ENCODE assay signal across 10 cellular contexts in genomic region chr11:44760917-44761545, GRCh38. TPM values are rescaled to one million over a fixed set of nuclear protein-coding genes. Genes with fewer than 3 reads are reported as not detected.
A peak's percentile ranks its signal among the peaks of the same experiment; 100 is the strongest.
DNase-seq lines count a peak whose midpoint lies in the region; ATAC-seq and TF ChIP-seq lines count a peak whose summit lies in the region.
"Had no signal": no experiment of that assay in that cellular context is flagged by ENCODE, and none has a peak within 500 bp of the region (broad histone marks: within the 10 kb centered on the region; RNA-seq: fewer than 3 reads in every experiment).

No MANE protein-coding gene starts in this region.

- no peak for TF ChIP-seq CTCF in HCT116 (IDR thresholded peaks at IDR 0.05 in 2 of 3, conservative IDR thresholded peaks at IDR 0.05 in 1 of 3; ENCODE audit: borderline replicate concordance in 1 of 3, insufficient read depth in 1 of 3, low read depth in 2 of 3, low read length in 2 of 3)
- TF ChIP-seq CTCF in activated B cell treated with CpG ODN at 0.5 μM for 24 hours (IDR thresholded peaks at IDR 0.05), result no peak

- H3K4me2 ChIP-seq in HCT116 (ENCODE audit: low read length), result peak overlapping the region; percentile 31; the same call in 1 of the 2 replicates

- H3K4me3 Mint-ChIP-seq in activated B cell treated with CpG ODN at 0.5 μM for 24 hours, result no peak overlapping the region

- peaks cover 3% of the 10 kb centered on the region for H3K36me3 Mint-ChIP-seq in activated B cell treated with CpG ODN at 0.5 μM for 24 hours (ENCODE audit: low read depth)

- H3K27ac Mint-ChIP-seq in activated B cell treated with CpG ODN at 0.5 μM for 24 hours, result no peak overlapping the region
- H3K27ac Mint-ChIP-seq: activated naive CD4-positive, alpha-beta T cell treated with anti-CD3 and anti-CD28 coated beads, Interleukin-2, amount 50 U/mL, for 72 hours had no signal

- no peak overlapping the region for H3K9ac ChIP-seq in HCT116 (ENCODE audit: low read length)

- no peaks in the 10 kb centered on the region for H3K9me2 ChIP-seq in HCT116 (ENCODE audit: insufficient read depth)

- no peak for TF ChIP-seq RAD21 in HCT116 (IDR thresholded peaks at IDR 0.05; ENCODE audit: low read depth)

- intact Hi-C loops in HCT116 (cut with micrococcal nuclease) (no loop called here), activated B cell treated with CpG ODN at 0.5 μM for 24 hours (cut with micrococcal nuclease) (no loop called here), right cardiac atrium (cut with DNase I) (no loop called here)

- POLR2A ChIA-PET in HCT116 (lab: Charles Lee) (interaction anchor here (0.7 kb wide), 1 partner anchor 34 kb away, joined by 4 read pairs; the partner anchor contains the start of gene TSPAN18), activated B cell treated with CpG ODN at 0.5 μM for 24 hours (lab: Charles Lee) (no interaction called here)

- no peak overlapping the region for H3K27ac ChIP-seq in HCT116 (ENCODE audit: low read depth, low read length)
- H3K27ac ChIP-seq in right cardiac atrium (ENCODE audit: low read length), result peak overlapping the region; percentile 94

- H2AFZ ChIP-seq in HCT116 (ENCODE audit: low read depth, low read length, poor library complexity, severe bottlenecking), result no peak overlapping the region

- no peaks in the 10 kb centered on the region for H3K9me3 ChIP-seq in HCT116 (ENCODE audit: control insufficient read depth in 1 of 2, insufficient read depth in 1 of 2, low read depth in 1 of 2, low read length in 2 of 2)
- no peaks in the 10 kb centered on the region for H3K9me3 ChIP-seq in right cardiac atrium (ENCODE audit: control insufficient read depth, low read length)

- H3K9me3 Mint-ChIP-seq in activated B cell treated with CpG ODN at 0.5 μM for 24 hours, result peaks cover 7% of the 10 kb centered on the region

- BruUV-seq in HCT116 (replicated peaks; lab: Mats Ljungman, UMichigan), result no TSS peak

- H3K4me3 ChIP-seq in HCT116 (replicated peaks in 1 of 2; ENCODE audit: low read depth in 1 of 2, low read length in 2 of 2), result no peak overlapping the region
- no peak overlapping the region for H3K4me3 ChIP-seq in right cardiac atrium (ENCODE audit: low read length)
- H3K4me3 ChIP-seq in skeletal muscle cell (ENCODE audit: low read depth, low read length), result no peak overlapping the region

- H3K27me3 ChIP-seq in HCT116 (ENCODE audit: insufficient read depth, low read length), result no peaks in the 10 kb centered on the region
- H3K27me3 ChIP-seq in right cardiac atrium (ENCODE audit: control insufficient read depth, insufficient read depth), result no peaks in the 10 kb centered on the region

- ATAC-seq in HCT116, result peak; percentile 83
- no peak for ATAC-seq in activated B cell treated with CpG ODN at 0.5 μM for 24 hours (ENCODE audit: low read depth)
- ATAC-seq in right cardiac atrium, result peak; percentile 91 to 92
- no peak for ATAC-seq in HG03469 (IDR thresholded peaks at IDR 0.05; ENCODE audit: unreplicated experiment)
- ATAC-seq: activated naive CD4-positive, alpha-beta T cell treated with anti-CD3 and anti-CD28 coated beads, Interleukin-2, amount 50 U/mL, for 72 hours had no signal

- no peaks in the 10 kb centered on the region for H3K36me3 ChIP-seq in HCT116 (ENCODE audit: control insufficient read depth in 1 of 2, insufficient read depth in 2 of 2, low read length in 2 of 2)

- 23% methylated on average over 10 of the region's 10 CpGs for WGBS in right cardiac atrium

- DNase-seq in HCT116 (ENCODE audit: low read depth, low spot score), result peak; percentile 44
- DNase-seq in activated B cell treated with CpG ODN at 0.5 μM for 24 hours, result peak; percentile 7
- peak in 2 of 3 donors; percentile 69 to 77 for DNase-seq in right cardiac atrium
- peak; percentile 43 for DNase-seq in skeletal muscle cell (ENCODE audit: low read depth)
- DNase-seq in 8988T, result no peak
- DNase-seq in NCI-H1436 treated with DMSO at 0.1 percent for 48 hours (lab: John Stamatoyannopoulos, UW), result no peak
- DNase-seq in SIG-M5 treated with dmso at 0.1 percent for 504 hours (lab: John Stamatoyannopoulos, UW; ENCODE audit: unreplicated experiment), result no peak
- DNase-seq: NCI-H1417 treated with DMSO at 0.1 percent for 48 hours had no signal

- no peaks in the 10 kb centered on the region for H4K20me1 ChIP-seq in HCT116 (ENCODE audit: insufficient read depth)

- no peaks in the 10 kb centered on the region for H3K4me1 Mint-ChIP-seq in activated B cell treated with CpG ODN at 0.5 μM for 24 hours

- TF ChIP-seq POLR2A in HCT116 (IDR thresholded peaks at IDR 0.05; ENCODE audit: borderline replicate concordance, extremely low read depth, insufficient read depth, insufficient read length), result no peak

- H3K79me2 ChIP-seq in HCT116 (ENCODE audit: insufficient read depth, low read length), result no peaks in the 10 kb centered on the region

- H3K27me3 Mint-ChIP-seq in activated B cell treated with CpG ODN at 0.5 μM for 24 hours, result no peaks in the 10 kb centered on the region

- RAD21 ChIA-PET in HCT116 (lab: Charles Lee; ENCODE audit: low non-redundant PET in 1 of 2, low total read pairs in 2 of 2, uncharacterized antibody in 2 of 2, unreplicated experiment in 2 of 2), result no interaction called here

- CTCF ChIA-PET in HCT116 (lab: Charles Lee) (interaction anchor here (1.0 to 2.1 kb wide), 4 partner anchors 10 to 21 kb away, joined by 3 to 9 read pairs (median 4); no protein-coding TSS in a partner anchor), activated B cell treated with CpG ODN at 0.5 μM for 24 hours (lab: Charles Lee) (interaction anchor here (1.2 kb wide), 1 partner anchor 12 kb away, joined by 3 read pairs; no protein-coding TSS in a partner anchor)

- peaks cover 7 to 15% of the 10 kb centered on the region in 2 experiments; a peak in 3 of 4 replicates for H3K4me1 ChIP-seq in HCT116 (ENCODE audit: control insufficient read depth in 1 of 2, insufficient read depth in 2 of 2, low read length in 2 of 2)
- H3K4me1 ChIP-seq in right cardiac atrium (ENCODE audit: control insufficient read depth, insufficient read depth, low read length), result peaks cover 26% of the 10 kb centered on the region

TF ChIP-seq in HCT116, 20 proteins besides CTCF, POLR2A, EP300 and RAD21:
- peak; percentile 52 for TF ChIP-seq FOSL1 (IDR thresholded peaks at IDR 0.05; ENCODE audit: low read depth)
- TF ChIP-seq EGR1 (IDR thresholded peaks at IDR 0.05; ENCODE audit: low read depth), result no peak
- TF ChIP-seq JUND (IDR thresholded peaks at IDR 0.05), result peak; percentile 41; the same call in 1 of the 2 replicates
- no peak for TF ChIP-seq REST (IDR thresholded peaks at IDR 0.05; ENCODE audit: low read depth)
- TF ChIP-seq, protein P1, sequence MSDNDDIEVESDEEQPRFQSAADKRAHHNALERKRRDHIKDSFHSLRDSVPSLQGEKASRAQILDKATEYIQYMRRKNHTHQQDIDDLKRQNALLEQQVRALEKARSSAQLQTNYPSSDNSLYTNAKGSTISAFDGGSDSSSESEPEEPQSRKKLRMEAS (IDR thresholded peaks at IDR 0.05), result no peak
- TF ChIP-seq YY1 (IDR thresholded peaks at IDR 0.05; ENCODE audit: extremely low read depth, insufficient replicate concordance, low read depth, low read length), result no peak
- TF ChIP-seq ZFX (IDR thresholded peaks at IDR 0.05), result no peak
- TF ChIP-seq TCF7L2 (IDR thresholded peaks at IDR 0.05; ENCODE audit: borderline replicate concordance, extremely low read depth, insufficient read depth, insufficient read length), result no peak
- no peak for TF ChIP-seq ZNF274 (IDR thresholded peaks at IDR 0.05; ENCODE audit: low read depth, low read length)
- no peak for TF ChIP-seq SRF (IDR thresholded peaks at IDR 0.05; ENCODE audit: low read depth)

RNA-seq across cellular contexts. Expression of gene TSPAN18, which starts 34.3 kb away (rescaled TPM):
- total RNA-seq in HCT116 (2021; ENCODE audit: unreplicated experiment) (18.3 TPM), activated B cell treated with CpG ODN at 0.5 μM for 24 hours (2.8 and 3.0 TPM in 2 replicates), right cardiac atrium (100 to 1,000 TPM; 158 to 236 (median 207) TPM)
- 11.6 and 16.8 TPM in 2 replicates for polyA plus RNA-seq in HCT116 (2012)
- 120 TPM for polyA plus RNA-seq in right cardiac atrium

Comparison
In these comparisons a context has a peak if more than half of its experiments do, and no peak if none do; other contexts are left out.
1. ATAC-seq: peak in HCT116 (single experiment) and right cardiac atrium (2 of 2); none in activated B cell treated with CpG ODN at 0.5 μM for 24 hours (single experiment) and HG03469 (single experiment).
2. DNase-seq: peak in HCT116 (single experiment), activated B cell treated with CpG ODN at 0.5 μM for 24 hours (single experiment), right cardiac atrium (2 of 3) and skeletal muscle cell (single experiment); none in 8988T (single experiment), NCI-H1436 treated with DMSO at 0.1 percent for 48 hours (single experiment) and SIG-M5 treated with dmso at 0.1 percent for 504 hours (single experiment).